ENCODE assay signal across 9 cellular contexts in the genomic region with DNA sequence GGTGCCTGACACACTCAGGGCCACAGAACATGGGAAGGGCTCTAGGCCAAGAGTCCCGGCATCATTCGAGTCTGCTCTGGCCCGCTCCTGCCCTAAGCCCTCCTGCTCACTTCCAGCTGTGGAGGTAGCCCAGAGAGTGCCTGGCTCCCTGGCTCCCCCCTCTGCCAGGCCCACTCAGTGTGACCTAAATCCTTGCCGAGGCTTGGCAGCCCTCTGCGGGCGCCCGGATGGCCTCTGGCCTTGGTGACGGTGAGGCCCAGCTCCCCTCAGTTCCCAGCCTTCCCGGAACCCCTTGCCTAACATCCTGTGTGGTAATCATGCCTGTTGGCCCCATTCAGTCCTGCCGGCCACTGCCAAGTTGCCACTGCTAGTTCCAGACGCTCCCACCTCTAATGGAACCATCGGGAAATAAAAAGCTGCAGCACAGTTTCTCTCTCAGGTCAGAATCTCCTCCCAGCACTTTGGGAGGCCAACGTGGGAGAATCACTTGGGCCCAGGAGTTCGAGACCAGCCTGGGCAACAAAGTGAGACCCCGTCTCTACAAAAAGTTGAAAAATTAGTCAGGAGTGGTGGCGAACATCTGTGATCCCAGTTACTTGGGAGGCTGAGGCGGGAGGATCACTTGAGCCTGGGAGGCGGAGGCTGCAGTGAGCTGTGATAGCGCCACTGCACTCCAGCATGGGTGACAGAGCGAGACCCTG. TPM values are rescaled to one million over a fixed set of nuclear protein-coding genes. Genes with fewer than 3 reads are reported as not detected.
A peak's percentile ranks its signal among the peaks of the same experiment; 100 is the strongest.
DNase-seq lines count a peak whose midpoint lies in the region; ATAC-seq and TF ChIP-seq lines count a peak whose summit lies in the region.
"Had no signal": no experiment of that assay in that cellular context is flagged by ENCODE, and none has a peak within 500 bp of the region (broad histone marks: within the 10 kb centered on the region; RNA-seq: fewer than 3 reads in every experiment).

No MANE protein-coding gene starts in this region.

- H3K4me3 ChIP-seq in MG63: no peak overlapping the region
- H3K4me3 ChIP-seq in cardiac fibroblast (replicated peaks in 1 of 2; ENCODE audit: low read depth in 2 of 2, low read length in 2 of 2): no peak overlapping the region
- H3K4me3 ChIP-seq in lung: no peak overlapping the region

- peaks cover 8 to 17% of the 10 kb centered on the region in 2 donors for H3K4me1 ChIP-seq in lung (ENCODE audit: control insufficient read depth in 2 of 2, insufficient read depth in 2 of 2, low read length in 2 of 2)

- no peaks in the 10 kb centered on the region; the same call in 1 of the 2 replicates for H3K36me3 ChIP-seq in MG63
- H3K36me3 ChIP-seq in lung (ENCODE audit: control insufficient read depth in 2 of 2, insufficient read depth in 2 of 2, low read length in 2 of 2): no peaks in the 10 kb centered on the region

- H3K9me3 ChIP-seq in MG63 (no peaks in the 10 kb centered on the region), lung (ENCODE audit: control insufficient read depth in 2 of 2, insufficient read depth in 1 of 2, low read length in 1 of 2) (peaks cover 0 to 1% of the 10 kb centered on the region in 2 donors)

- DNase-seq in MG63 (peak; percentile 83), cardiac fibroblast (ENCODE audit: low read depth in 2 of 2) (peak; percentile 92 to 99), lung (ENCODE audit: low spot score) (peak; percentile 84), DMS153 treated with DMSO at 0.1 percent for 48 hours (lab: John Stamatoyannopoulos, UW; ENCODE audit: unreplicated experiment) (no peak), COLO668 (lab: John Stamatoyannopoulos, UW; ENCODE audit: unreplicated experiment) (no peak), GM10248 (ENCODE audit: extremely low spot score) (no peak)
- DNase-seq: GOT3 had no signal

- H3K27me3 ChIP-seq in MG63 (no peaks in the 10 kb centered on the region), lung (ENCODE audit: control insufficient read depth, insufficient read depth) (no peaks in the 10 kb centered on the region)

- H3K27ac ChIP-seq in lung (ENCODE audit: low read depth in 1 of 2, low read length in 1 of 2): peak overlapping the region; percentile 49 to 83
- peak overlapping the region; percentile 71 for H3K27ac ChIP-seq in temporal lobe (ENCODE audit: low read depth, low read length)

- TF ChIP-seq CTCF in cardiac fibroblast (IDR thresholded peaks at IDR 0.05; ENCODE audit: low read depth, low read length) (no peak), lung (IDR thresholded peaks at IDR 0.05; ENCODE audit: control extremely low read depth, extremely low read depth) (no peak), GM10248 (IDR thresholded peaks at IDR 0.05; ENCODE audit: control extremely low read depth, extremely low read depth, low read depth, missing control alignments) (no peak)

- ATAC-seq in lung (ENCODE audit: insufficient read depth, low FRiP score) (peak; percentile 39), SK-N-SH treated with all-trans-retinoic acid at 6 μM for 48 hours (no peak)

- CTCF ChIA-PET in GM10248 (lab: Yijun Ruan, JAX): interaction anchor here (0.8 to 2.3 kb wide), 21 partner anchors 8 to 257 kb away, joined by 3 to 11 read pairs (median 6); no protein-coding TSS in a partner anchor

- 39 to 50% methylated on average over 20 of the region's 20 CpGs for WGBS in lung, 2 donors

- POLR2A ChIA-PET in GM10248 (lab: Yijun Ruan, JAX): no interaction called here

TF ChIP-seq in SK-N-SH treated with all-trans-retinoic acid at 6 μM for 48 hours, 23 proteins besides CTCF, POLR2A, EP300 and RAD21:
- TF ChIP-seq, protein P1, sequence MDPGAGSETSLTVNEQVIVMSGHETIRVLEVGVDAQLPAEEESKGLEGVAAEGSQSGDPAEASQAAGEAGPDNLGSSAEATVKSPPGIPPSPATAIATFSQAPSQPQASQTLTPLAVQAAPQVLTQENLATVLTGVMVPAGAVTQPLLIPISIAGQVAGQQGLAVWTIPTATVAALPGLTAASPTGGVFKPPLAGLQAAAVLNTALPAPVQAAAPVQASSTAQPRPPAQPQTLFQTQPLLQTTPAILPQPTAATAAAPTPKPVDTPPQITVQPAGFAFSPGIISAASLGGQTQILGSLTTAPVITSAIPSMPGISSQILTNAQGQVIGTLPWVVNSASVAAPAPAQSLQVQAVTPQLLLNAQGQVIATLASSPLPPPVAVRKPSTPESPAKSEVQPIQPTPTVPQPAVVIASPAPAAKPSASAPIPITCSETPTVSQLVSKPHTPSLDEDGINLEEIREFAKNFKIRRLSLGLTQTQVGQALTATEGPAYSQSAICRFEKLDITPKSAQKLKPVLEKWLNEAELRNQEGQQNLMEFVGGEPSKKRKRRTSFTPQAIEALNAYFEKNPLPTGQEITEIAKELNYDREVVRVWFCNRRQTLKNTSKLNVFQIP (CRISPR knock-in tag; IDR thresholded peaks at IDR 0.05; ENCODE audit: borderline replicate concordance, low read depth): no peak
- no peak for TF ChIP-seq ZFP3 (CRISPR knock-in tag; IDR thresholded peaks at IDR 0.05)
- TF ChIP-seq, protein P2, sequence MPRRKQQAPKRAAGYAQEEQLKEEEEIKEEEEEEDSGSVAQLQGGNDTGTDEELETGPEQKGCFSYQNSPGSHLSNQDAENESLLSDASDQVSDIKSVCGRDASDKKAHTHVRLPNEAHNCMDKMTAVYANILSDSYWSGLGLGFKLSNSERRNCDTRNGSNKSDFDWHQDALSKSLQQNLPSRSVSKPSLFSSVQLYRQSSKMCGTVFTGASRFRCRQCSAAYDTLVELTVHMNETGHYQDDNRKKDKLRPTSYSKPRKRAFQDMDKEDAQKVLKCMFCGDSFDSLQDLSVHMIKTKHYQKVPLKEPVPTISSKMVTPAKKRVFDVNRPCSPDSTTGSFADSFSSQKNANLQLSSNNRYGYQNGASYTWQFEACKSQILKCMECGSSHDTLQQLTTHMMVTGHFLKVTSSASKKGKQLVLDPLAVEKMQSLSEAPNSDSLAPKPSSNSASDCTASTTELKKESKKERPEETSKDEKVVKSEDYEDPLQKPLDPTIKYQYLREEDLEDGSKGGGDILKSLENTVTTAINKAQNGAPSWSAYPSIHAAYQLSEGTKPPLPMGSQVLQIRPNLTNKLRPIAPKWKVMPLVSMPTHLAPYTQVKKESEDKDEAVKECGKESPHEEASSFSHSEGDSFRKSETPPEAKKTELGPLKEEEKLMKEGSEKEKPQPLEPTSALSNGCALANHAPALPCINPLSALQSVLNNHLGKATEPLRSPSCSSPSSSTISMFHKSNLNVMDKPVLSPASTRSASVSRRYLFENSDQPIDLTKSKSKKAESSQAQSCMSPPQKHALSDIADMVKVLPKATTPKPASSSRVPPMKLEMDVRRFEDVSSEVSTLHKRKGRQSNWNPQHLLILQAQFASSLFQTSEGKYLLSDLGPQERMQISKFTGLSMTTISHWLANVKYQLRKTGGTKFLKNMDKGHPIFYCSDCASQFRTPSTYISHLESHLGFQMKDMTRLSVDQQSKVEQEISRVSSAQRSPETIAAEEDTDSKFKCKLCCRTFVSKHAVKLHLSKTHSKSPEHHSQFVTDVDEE (CRISPR knock-in tag; IDR thresholded peaks at IDR 0.05): no peak
- TF ChIP-seq GLIS3 (CRISPR knock-in tag; IDR thresholded peaks at IDR 0.05): no peak
- no peak for TF ChIP-seq ZNF8 (CRISPR knock-in tag; IDR thresholded peaks at IDR 0.05)
- no peak for TF ChIP-seq ISL1 (CRISPR knock-in tag; IDR thresholded peaks at IDR 0.05)
- TF ChIP-seq, protein P3, sequence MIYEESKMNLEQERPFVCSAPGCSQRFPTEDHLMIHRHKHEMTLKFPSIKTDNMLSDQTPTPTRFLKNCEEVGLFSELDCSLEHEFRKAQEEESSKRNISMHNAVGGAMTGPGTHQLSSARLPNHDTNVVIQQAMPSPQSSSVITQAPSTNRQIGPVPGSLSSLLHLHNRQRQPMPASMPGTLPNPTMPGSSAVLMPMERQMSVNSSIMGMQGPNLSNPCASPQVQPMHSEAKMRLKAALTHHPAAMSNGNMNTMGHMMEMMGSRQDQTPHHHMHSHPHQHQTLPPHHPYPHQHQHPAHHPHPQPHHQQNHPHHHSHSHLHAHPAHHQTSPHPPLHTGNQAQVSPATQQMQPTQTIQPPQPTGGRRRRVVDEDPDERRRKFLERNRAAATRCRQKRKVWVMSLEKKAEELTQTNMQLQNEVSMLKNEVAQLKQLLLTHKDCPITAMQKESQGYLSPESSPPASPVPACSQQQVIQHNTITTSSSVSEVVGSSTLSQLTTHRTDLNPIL (CRISPR knock-in tag; IDR thresholded peaks at IDR 0.05; ENCODE audit: low read depth): no peak
- no peak for TF ChIP-seq ARNTL (CRISPR knock-in tag; IDR thresholded peaks at IDR 0.05; ENCODE audit: borderline replicate concordance, low read depth)
- no peak for TF ChIP-seq RARB (CRISPR knock-in tag; IDR thresholded peaks at IDR 0.05)
- TF ChIP-seq TOX (CRISPR knock-in tag; IDR thresholded peaks at IDR 0.05; ENCODE audit: borderline replicate concordance): no peak
- TF ChIP-seq ZC3H10 (CRISPR knock-in tag; IDR thresholded peaks at IDR 0.05): no peak
- TF ChIP-seq ZFP30 (CRISPR knock-in tag; IDR thresholded peaks at IDR 0.05): no peak
- TF ChIP-seq SNAI2 (CRISPR knock-in tag; IDR thresholded peaks at IDR 0.05): no peak
- TF ChIP-seq ESRRG (CRISPR knock-in tag; IDR thresholded peaks at IDR 0.05): no peak
- no peak for TF ChIP-seq CSDC2 (CRISPR knock-in tag; IDR thresholded peaks at IDR 0.05)
- TF ChIP-seq TCF4 (CRISPR knock-in tag; IDR thresholded peaks at IDR 0.05; ENCODE audit: borderline replicate concordance): no peak
- no peak for TF ChIP-seq BACH2 (CRISPR knock-in tag; IDR thresholded peaks at IDR 0.05; ENCODE audit: borderline replicate concordance)
- TF ChIP-seq, protein P4, sequence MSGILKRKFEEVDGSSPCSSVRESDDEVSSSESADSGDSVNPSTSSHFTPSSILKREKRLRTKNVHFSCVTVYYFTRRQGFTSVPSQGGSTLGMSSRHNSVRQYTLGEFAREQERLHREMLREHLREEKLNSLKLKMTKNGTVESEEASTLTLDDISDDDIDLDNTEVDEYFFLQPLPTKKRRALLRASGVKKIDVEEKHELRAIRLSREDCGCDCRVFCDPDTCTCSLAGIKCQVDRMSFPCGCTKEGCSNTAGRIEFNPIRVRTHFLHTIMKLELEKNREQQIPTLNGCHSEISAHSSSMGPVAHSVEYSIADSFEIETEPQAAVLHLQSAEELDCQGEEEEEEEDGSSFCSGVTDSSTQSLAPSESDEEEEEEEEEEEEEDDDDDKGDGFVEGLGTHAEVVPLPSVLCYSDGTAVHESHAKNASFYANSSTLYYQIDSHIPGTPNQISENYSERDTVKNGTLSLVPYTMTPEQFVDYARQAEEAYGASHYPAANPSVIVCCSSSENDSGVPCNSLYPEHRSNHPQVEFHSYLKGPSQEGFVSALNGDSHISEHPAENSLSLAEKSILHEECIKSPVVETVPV (CRISPR knock-in tag; IDR thresholded peaks at IDR 0.05): no peak
TF ChIP-seq in SK-N-SH treated with all-trans-retinoic acid at 6 μM for 48 hours: peak in this region for 0.

RNA-seq across cellular contexts. Expression of a gene that starts 1.2 kb away (rescaled TPM):
- total RNA-seq in MG63 (2014; rRNA removed; shearing (Covaris generic); ENCODE audit: low replicate concordance): 14.1 and 16.7 TPM in 2 replicates
- total RNA-seq in lung (10 to 100 TPM; 43.1 to 59.8 TPM), temporal lobe (6.4 TPM)
- polyA plus RNA-seq in lung: 10 to 100 TPM; 21.5 to 22.6 TPM

RNA-seq across cellular contexts. Expression of a gene that starts 59.3 kb away (rescaled TPM):
- 6.4 and 11.4 TPM in 2 replicates for total RNA-seq in MG63 (2014; rRNA removed; shearing (Covaris generic); ENCODE audit: low replicate concordance)
- total RNA-seq in lung (10 to 100 TPM in 1 of 2 donors, 1 to 10 TPM in 1; 9.5 to 23.8 TPM), temporal lobe (3.0 TPM)
- 10 to 100 TPM; 19.5 to 25.9 TPM for polyA plus RNA-seq in lung

Comparison
In these comparisons a context has a peak if more than half of its experiments do, and no peak if none do; other contexts are left out.
1. DNase-seq: peak in MG63 (single experiment), cardiac fibroblast (2 of 2) and lung (single experiment); none in DMS153 treated with DMSO at 0.1 percent for 48 hours (single experiment), COLO668 (single experiment) and GM10248 (single experiment).